1 cellular context compared by ENCODE assay signal in the genomic region with DNA sequence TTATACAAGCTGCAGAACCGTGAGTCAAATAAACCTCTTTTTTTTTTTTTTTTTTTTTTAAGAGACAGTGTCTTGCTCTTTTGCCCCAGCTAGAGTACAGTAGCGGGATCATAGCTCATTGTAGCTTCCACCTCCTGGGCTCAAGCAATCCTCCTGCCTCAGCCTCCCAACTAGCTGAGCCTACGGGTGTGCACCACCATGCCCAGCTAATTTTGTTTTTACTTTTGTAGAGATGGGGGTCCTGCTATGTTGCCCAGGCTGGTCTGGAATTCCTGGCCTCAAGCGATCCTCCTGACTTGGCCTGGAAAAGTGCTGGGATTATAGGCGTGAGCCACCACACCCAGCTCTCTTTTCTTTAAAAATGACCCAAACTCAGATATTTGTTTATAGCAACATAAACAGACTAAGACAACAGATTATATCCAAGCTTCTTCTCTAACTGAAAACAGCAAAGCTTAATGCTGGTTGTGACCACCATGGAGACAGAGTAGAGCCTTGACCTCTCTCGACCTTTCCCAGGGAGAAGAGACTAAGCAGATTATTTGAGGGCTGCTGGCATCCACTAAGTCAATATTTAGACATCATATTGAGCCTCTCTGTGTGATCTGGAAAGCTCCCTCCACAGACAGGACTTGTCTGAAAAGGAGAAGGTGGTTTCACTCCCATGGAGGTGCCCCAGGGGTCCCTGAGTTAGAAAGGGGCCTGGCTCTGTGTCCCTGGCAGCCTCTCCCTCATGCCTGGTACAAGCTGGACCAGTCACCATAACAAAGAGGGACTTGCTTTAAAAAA.
TF ChIP-seq lines count a peak whose summit lies in the region.

No MANE protein-coding gene starts in this region.

TF ChIP-seq in HepG2, 621 proteins besides CTCF, POLR2A, EP300 and RAD21 (continued from another document and continues in another):
- TF ChIP-seq, protein P1, sequence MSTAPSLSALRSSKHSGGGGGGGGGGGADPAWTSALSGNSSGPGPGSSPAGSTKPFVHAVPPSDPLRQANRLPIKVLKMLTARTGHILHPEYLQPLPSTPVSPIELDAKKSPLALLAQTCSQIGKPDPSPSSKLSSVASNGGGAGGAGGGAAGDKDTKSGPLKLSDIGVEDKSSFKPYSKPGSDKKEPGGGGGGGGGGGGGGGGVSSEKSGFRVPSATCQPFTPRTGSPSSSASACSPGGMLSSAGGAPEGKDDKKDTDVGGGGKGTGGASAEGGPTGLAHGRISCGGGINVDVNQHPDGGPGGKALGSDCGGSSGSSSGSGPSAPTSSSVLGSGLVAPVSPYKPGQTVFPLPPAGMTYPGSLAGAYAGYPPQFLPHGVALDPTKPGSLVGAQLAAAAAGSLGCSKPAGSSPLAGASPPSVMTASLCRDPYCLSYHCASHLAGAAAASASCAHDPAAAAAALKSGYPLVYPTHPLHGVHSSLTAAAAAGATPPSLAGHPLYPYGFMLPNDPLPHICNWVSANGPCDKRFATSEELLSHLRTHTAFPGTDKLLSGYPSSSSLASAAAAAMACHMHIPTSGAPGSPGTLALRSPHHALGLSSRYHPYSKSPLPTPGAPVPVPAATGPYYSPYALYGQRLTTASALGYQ (CRISPR knock-in tag; IDR thresholded peaks at IDR 0.05) = peak; percentile 52; the same call in 1 of the 2 replicates
- TF ChIP-seq ATAD3A (CRISPR knock-in tag; IDR thresholded peaks at IDR 0.05) (no peak), KMT2A (CRISPR knock-in tag; IDR thresholded peaks at IDR 0.05) (no peak), HMG20A (CRISPR knock-in tag; IDR thresholded peaks at IDR 0.05; ENCODE audit: borderline replicate concordance) (peak; percentile 70; the same call in 1 of the 2 replicates), FOXA3 (CRISPR knock-in tag; IDR thresholded peaks at IDR 0.05) (peak; percentile 86), ZNF121 (CRISPR knock-in tag; IDR thresholded peaks at IDR 0.05) (peak; percentile 75; the same call in 1 of the 2 replicates), FOXJ3 (CRISPR knock-in tag; IDR thresholded peaks at IDR 0.05; ENCODE audit: borderline replicate concordance) (peak; percentile 46; the same call in 1 of the 2 replicates), ZNF589 (CRISPR knock-in tag; conservative IDR thresholded peaks at IDR 0.05) (no peak), SMYD3 (CRISPR knock-in tag; IDR thresholded peaks at IDR 0.05) (no peak), ELF3 (CRISPR knock-in tag; IDR thresholded peaks at IDR 0.05) (no peak), SIX4 (CRISPR knock-in tag; IDR thresholded peaks at IDR 0.05) (no peak), SOX5 (CRISPR knock-in tag; IDR thresholded peaks at IDR 0.05; ENCODE audit: borderline replicate concordance) (peak; percentile 27; the same call in 1 of the 2 replicates), HOXD1 (CRISPR knock-in tag; IDR thresholded peaks at IDR 0.05) (no peak), SNAPC2 (CRISPR knock-in tag; IDR thresholded peaks at IDR 0.05) (no peak), SOX13 (IDR thresholded peaks at IDR 0.05) (no peak), SOX13 (CRISPR knock-in tag; conservative IDR thresholded peaks at IDR 0.05 in 1 of 2, IDR thresholded peaks at IDR 0.05 in 1 of 2) (peak in 1 of 2 experiments; percentile 74; a peak in 2 of 4 replicates), ISL2 (CRISPR knock-in tag; IDR thresholded peaks at IDR 0.05) (no peak), HHEX (CRISPR knock-in tag; IDR thresholded peaks at IDR 0.05) (peak; percentile 95), ZNF441 (CRISPR knock-in tag; IDR thresholded peaks at IDR 0.05; ENCODE audit: borderline replicate concordance) (no peak), TAF15 (IDR thresholded peaks at IDR 0.05; ENCODE audit: low read depth, low read length, poor library complexity, severe bottlenecking) (no peak), ZNF737 (CRISPR knock-in tag; IDR thresholded peaks at IDR 0.05; ENCODE audit: borderline replicate concordance) (no peak), ZSCAN30 (CRISPR knock-in tag; IDR thresholded peaks at IDR 0.05) (no peak), ZNF616 (CRISPR knock-in tag; IDR thresholded peaks at IDR 0.05; ENCODE audit: low read depth) (no peak)
- TF ChIP-seq, protein P2, sequence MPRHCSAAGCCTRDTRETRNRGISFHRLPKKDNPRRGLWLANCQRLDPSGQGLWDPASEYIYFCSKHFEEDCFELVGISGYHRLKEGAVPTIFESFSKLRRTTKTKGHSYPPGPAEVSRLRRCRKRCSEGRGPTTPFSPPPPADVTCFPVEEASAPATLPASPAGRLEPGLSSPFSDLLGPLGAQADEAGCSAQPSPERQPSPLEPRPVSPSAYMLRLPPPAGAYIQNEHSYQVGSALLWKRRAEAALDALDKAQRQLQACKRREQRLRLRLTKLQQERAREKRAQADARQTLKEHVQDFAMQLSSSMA (CRISPR knock-in tag; IDR thresholded peaks at IDR 0.05) = no peak
- TF ChIP-seq, protein P3, sequence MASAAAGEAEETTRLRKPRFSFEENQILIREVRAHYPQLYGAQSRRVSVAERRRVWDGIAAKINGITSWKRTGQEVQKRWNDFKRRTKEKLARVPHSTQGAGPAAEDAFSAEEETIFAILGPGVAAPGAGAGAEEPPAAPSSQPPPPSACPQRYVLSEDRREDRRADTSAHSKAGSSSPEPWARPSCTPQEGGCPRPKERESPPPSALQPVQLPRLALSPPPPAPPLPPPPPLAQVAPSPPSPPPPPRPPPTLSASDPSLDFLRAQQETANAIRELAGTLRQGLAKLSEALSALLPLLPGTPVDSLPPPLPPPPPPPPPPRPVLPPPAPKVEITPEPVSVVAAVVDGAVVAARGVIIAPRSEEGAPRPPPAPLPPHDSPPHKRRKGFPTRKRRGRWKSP (CRISPR knock-in tag; IDR thresholded peaks at IDR 0.05) = no peak
- TF ChIP-seq, protein P4, sequence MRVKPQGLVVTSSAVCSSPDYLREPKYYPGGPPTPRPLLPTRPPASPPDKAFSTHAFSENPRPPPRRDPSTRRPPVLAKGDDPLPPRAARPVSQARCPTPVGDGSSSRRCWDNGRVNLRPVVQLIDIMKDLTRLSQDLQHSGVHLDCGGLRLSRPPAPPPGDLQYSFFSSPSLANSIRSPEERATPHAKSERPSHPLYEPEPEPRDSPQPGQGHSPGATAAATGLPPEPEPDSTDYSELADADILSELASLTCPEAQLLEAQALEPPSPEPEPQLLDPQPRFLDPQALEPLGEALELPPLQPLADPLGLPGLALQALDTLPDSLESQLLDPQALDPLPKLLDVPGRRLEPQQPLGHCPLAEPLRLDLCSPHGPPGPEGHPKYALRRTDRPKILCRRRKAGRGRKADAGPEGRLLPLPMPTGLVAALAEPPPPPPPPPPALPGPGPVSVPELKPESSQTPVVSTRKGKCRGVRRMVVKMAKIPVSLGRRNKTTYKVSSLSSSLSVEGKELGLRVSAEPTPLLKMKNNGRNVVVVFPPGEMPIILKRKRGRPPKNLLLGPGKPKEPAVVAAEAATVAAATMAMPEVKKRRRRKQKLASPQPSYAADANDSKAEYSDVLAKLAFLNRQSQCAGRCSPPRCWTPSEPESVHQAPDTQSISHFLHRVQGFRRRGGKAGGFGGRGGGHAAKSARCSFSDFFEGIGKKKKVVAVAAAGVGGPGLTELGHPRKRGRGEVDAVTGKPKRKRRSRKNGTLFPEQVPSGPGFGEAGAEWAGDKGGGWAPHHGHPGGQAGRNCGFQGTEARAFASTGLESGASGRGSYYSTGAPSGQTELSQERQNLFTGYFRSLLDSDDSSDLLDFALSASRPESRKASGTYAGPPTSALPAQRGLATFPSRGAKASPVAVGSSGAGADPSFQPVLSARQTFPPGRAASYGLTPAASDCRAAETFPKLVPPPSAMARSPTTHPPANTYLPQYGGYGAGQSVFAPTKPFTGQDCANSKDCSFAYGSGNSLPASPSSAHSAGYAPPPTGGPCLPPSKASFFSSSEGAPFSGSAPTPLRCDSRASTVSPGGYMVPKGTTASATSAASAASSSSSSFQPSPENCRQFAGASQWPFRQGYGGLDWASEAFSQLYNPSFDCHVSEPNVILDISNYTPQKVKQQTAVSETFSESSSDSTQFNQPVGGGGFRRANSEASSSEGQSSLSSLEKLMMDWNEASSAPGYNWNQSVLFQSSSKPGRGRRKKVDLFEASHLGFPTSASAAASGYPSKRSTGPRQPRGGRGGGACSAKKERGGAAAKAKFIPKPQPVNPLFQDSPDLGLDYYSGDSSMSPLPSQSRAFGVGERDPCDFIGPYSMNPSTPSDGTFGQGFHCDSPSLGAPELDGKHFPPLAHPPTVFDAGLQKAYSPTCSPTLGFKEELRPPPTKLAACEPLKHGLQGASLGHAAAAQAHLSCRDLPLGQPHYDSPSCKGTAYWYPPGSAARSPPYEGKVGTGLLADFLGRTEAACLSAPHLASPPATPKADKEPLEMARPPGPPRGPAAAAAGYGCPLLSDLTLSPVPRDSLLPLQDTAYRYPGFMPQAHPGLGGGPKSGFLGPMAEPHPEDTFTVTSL (CRISPR knock-in tag; IDR thresholded peaks at IDR 0.05; ENCODE audit: borderline replicate concordance) = no peak; the same call in 1 of the 2 replicates
- TF ChIP-seq, protein P5, sequence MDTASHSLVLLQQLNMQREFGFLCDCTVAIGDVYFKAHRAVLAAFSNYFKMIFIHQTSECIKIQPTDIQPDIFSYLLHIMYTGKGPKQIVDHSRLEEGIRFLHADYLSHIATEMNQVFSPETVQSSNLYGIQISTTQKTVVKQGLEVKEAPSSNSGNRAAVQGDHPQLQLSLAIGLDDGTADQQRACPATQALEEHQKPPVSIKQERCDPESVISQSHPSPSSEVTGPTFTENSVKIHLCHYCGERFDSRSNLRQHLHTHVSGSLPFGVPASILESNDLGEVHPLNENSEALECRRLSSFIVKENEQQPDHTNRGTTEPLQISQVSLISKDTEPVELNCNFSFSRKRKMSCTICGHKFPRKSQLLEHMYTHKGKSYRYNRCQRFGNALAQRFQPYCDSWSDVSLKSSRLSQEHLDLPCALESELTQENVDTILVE (CRISPR knock-in tag; IDR thresholded peaks at IDR 0.05) = no peak
- TF ChIP-seq, protein P6, sequence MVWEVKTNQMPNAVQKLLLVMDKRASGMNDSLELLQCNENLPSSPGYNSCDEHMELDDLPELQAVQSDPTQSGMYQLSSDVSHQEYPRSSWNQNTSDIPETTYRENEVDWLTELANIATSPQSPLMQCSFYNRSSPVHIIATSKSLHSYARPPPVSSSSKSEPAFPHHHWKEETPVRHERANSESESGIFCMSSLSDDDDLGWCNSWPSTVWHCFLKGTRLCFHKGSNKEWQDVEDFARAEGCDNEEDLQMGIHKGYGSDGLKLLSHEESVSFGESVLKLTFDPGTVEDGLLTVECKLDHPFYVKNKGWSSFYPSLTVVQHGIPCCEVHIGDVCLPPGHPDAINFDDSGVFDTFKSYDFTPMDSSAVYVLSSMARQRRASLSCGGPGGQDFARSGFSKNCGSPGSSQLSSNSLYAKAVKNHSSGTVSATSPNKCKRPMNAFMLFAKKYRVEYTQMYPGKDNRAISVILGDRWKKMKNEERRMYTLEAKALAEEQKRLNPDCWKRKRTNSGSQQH (CRISPR knock-in tag; IDR thresholded peaks at IDR 0.05; ENCODE audit: low read depth) = no peak
- TF ChIP-seq, protein P7, sequence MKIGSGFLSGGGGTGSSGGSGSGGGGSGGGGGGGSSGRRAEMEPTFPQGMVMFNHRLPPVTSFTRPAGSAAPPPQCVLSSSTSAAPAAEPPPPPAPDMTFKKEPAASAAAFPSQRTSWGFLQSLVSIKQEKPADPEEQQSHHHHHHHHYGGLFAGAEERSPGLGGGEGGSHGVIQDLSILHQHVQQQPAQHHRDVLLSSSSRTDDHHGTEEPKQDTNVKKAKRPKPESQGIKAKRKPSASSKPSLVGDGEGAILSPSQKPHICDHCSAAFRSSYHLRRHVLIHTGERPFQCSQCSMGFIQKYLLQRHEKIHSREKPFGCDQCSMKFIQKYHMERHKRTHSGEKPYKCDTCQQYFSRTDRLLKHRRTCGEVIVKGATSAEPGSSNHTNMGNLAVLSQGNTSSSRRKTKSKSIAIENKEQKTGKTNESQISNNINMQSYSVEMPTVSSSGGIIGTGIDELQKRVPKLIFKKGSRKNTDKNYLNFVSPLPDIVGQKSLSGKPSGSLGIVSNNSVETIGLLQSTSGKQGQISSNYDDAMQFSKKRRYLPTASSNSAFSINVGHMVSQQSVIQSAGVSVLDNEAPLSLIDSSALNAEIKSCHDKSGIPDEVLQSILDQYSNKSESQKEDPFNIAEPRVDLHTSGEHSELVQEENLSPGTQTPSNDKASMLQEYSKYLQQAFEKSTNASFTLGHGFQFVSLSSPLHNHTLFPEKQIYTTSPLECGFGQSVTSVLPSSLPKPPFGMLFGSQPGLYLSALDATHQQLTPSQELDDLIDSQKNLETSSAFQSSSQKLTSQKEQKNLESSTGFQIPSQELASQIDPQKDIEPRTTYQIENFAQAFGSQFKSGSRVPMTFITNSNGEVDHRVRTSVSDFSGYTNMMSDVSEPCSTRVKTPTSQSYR (CRISPR knock-in tag; IDR thresholded peaks at IDR 0.05; ENCODE audit: borderline replicate concordance) = no peak; the same call in 1 of the 2 replicates
- TF ChIP-seq, protein P8, sequence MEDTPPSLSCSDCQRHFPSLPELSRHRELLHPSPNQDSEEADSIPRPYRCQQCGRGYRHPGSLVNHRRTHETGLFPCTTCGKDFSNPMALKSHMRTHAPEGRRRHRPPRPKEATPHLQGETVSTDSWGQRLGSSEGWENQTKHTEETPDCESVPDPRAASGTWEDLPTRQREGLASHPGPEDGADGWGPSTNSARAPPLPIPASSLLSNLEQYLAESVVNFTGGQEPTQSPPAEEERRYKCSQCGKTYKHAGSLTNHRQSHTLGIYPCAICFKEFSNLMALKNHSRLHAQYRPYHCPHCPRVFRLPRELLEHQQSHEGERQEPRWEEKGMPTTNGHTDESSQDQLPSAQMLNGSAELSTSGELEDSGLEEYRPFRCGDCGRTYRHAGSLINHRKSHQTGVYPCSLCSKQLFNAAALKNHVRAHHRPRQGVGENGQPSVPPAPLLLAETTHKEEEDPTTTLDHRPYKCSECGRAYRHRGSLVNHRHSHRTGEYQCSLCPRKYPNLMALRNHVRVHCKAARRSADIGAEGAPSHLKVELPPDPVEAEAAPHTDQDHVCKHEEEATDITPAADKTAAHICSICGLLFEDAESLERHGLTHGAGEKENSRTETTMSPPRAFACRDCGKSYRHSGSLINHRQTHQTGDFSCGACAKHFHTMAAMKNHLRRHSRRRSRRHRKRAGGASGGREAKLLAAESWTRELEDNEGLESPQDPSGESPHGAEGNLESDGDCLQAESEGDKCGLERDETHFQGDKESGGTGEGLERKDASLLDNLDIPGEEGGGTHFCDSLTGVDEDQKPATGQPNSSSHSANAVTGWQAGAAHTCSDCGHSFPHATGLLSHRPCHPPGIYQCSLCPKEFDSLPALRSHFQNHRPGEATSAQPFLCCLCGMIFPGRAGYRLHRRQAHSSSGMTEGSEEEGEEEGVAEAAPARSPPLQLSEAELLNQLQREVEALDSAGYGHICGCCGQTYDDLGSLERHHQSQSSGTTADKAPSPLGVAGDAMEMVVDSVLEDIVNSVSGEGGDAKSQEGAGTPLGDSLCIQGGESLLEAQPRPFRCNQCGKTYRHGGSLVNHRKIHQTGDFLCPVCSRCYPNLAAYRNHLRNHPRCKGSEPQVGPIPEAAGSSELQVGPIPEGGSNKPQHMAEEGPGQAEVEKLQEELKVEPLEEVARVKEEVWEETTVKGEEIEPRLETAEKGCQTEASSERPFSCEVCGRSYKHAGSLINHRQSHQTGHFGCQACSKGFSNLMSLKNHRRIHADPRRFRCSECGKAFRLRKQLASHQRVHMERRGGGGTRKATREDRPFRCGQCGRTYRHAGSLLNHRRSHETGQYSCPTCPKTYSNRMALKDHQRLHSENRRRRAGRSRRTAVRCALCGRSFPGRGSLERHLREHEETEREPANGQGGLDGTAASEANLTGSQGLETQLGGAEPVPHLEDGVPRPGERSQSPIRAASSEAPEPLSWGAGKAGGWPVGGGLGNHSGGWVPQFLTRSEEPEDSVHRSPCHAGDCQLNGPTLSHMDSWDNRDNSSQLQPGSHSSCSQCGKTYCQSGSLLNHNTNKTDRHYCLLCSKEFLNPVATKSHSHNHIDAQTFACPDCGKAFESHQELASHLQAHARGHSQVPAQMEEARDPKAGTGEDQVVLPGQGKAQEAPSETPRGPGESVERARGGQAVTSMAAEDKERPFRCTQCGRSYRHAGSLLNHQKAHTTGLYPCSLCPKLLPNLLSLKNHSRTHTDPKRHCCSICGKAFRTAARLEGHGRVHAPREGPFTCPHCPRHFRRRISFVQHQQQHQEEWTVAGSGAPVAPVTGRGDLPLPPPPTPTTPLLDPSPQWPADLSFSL (CRISPR knock-in tag; IDR thresholded peaks at IDR 0.05) = no peak
